Comparison of ENCODE assay signal across 16 cellular contexts in genomic region chr2:11391941-11392266, GRCh38. TPM values are rescaled to one million over a fixed set of nuclear protein-coding genes. Genes with fewer than 3 reads are reported as not detected.
DNase-seq lines count a peak whose midpoint lies in the region; ATAC-seq and TF ChIP-seq lines count a peak whose summit lies in the region.
"Had no signal": no experiment of that assay in that cellular context is flagged by ENCODE, and none has a peak within 500 bp of the region (broad histone marks: within the 10 kb centered on the region; RNA-seq: fewer than 3 reads in every experiment).

No MANE protein-coding gene starts in this region.

- H3K27ac ChIP-seq in ascending aorta (peak overlapping the region; percentile 45 to 53), hepatocyte (peak overlapping the region; percentile 49), psoas muscle (peak overlapping the region; percentile 27)
- H3K27ac ChIP-seq: prostate gland had no signal

- TF ChIP-seq CTCF in ascending aorta (IDR thresholded peaks at IDR 0.05) (no peak), hepatocyte (IDR thresholded peaks at IDR 0.05; ENCODE audit: poor library complexity) (no peak), psoas muscle (IDR thresholded peaks at IDR 0.05) (no peak)

- no peaks in the 10 kb centered on the region for H3K36me3 ChIP-seq in ascending aorta
- H3K36me3 ChIP-seq in hepatocyte (replicated peaks; ENCODE audit: insufficient read depth, low read depth), result no peaks in the 10 kb centered on the region
- H3K36me3 ChIP-seq in psoas muscle (ENCODE audit: insufficient read depth in 1 of 2, low read depth in 1 of 2), result no peaks in the 10 kb centered on the region
- H3K36me3 ChIP-seq: prostate gland had no signal

- intact Hi-C loops in ascending aorta (cut with DNase I) (loop anchor here (2.0 to 10.0 kb wide), 2 partner anchors 17 to 1323 kb away; partner anchors contain the start of gene TRIB2), psoas muscle (cut with DNase I) (no loop called here)

- H3K4me3 ChIP-seq in ascending aorta, result no peak overlapping the region
- H3K4me3 ChIP-seq in hepatocyte, result no peak overlapping the region
- H3K4me3 ChIP-seq in psoas muscle, result no peak overlapping the region
- H3K4me3 ChIP-seq: prostate gland had no signal

- no peak overlapping the region for H3K4me2 ChIP-seq in hepatocyte

- H3K27me3 ChIP-seq in ascending aorta, result no peaks in the 10 kb centered on the region
- H3K27me3 ChIP-seq in hepatocyte, result no peaks in the 10 kb centered on the region
- H3K27me3 ChIP-seq in psoas muscle (ENCODE audit: insufficient read depth in 3 of 3, low read length in 2 of 3), result no peaks in the 10 kb centered on the region

- no peaks in the 10 kb centered on the region for H3K9me3 ChIP-seq in ascending aorta
- H3K9me3 ChIP-seq in hepatocyte (ENCODE audit: low read depth), result no peaks in the 10 kb centered on the region
- no peaks in the 10 kb centered on the region for H3K9me3 ChIP-seq in psoas muscle
- H3K9me3 ChIP-seq: prostate gland had no signal

- H3K4me1 ChIP-seq in ascending aorta, result peaks cover 6 to 20% of the 10 kb centered on the region in 2 donors
- H3K4me1 ChIP-seq in hepatocyte (ENCODE audit: insufficient read depth), result peaks cover 32% of the 10 kb centered on the region
- H3K4me1 ChIP-seq in psoas muscle, result peaks cover 11% of the 10 kb centered on the region

- WGBS in hepatocyte (ENCODE audit: low lambda C conversion rate, missing lambda C conversion rate), result 36% methylated on average over 3 of the region's 3 CpGs
- WGBS in psoas muscle, 3 donors, result 31 to 57% (median 37%) methylated on average over 3 of the region's 3 CpGs

- DNase-seq in EH (ENCODE audit: low read depth) (peak; percentile 36), ascending aorta (ENCODE audit: low spot score in 2 of 2) (no peak), hepatocyte (ENCODE audit: low spot score) (no peak), psoas muscle (no peak), NCI-H524 treated with DMSO at 0.1 percent for 48 hours (lab: John Stamatoyannopoulos, UW) (no peak)
- DNase-seq in stimulated activated CD4-positive, alpha-beta T cell treated with anti-CD3 and anti-CD28 coated beads, Interleukin-1b, Interleukin-23, amount 100 ng/mL, for 48 hours, result no peak
- DNase-seq: activated CD4-positive, alpha-beta memory T cell treated with anti-CD3 and anti-CD28 coated beads for 36 hours; activated T-cell treated with anti-CD3 and anti-CD28 coated beads, Interleukin-2, amount 50 U/mL, for 24 hours; central memory CD4-positive, alpha-beta T cell; effector memory CD4-positive, alpha-beta T cell; left colon; NCI-H187 treated with DMSO at 0.1 percent for 48 hours; stimulated activated naive CD8-positive, alpha-beta T cell treated with anti-CD3 and anti-CD28 coated beads, Interleukin-15, amount 100 ng/mL, for 72 hours; T-helper 1 cell had no signal

- H2AFZ ChIP-seq in hepatocyte, result no peak overlapping the region

- no peaks in the 10 kb centered on the region for H3K79me2 ChIP-seq in hepatocyte

- H3K9me2 ChIP-seq in hepatocyte (replicated peaks; ENCODE audit: insufficient read depth), result no peaks in the 10 kb centered on the region

- ATAC-seq in psoas muscle (no peak), HG02763 (IDR thresholded peaks at IDR 0.05; ENCODE audit: unreplicated experiment) (no peak)
- ATAC-seq: left colon; stimulated activated naive CD8-positive, alpha-beta T cell treated with anti-CD3 and anti-CD28 coated beads, Interleukin-15, amount 100 ng/mL, for 72 hours had no signal

- no peaks in the 10 kb centered on the region for H4K20me1 ChIP-seq in hepatocyte (ENCODE audit: insufficient read depth, poor library complexity, severe bottlenecking)

RNA-seq across cellular contexts. Expression of gene ROCK2, which starts 47.5 kb away (rescaled TPM):
- total RNA-seq in ascending aorta (33.0 TPM), hepatocyte (52.8 and 59.6 TPM in 2 replicates), psoas muscle (10 to 100 TPM; 59.9 to 80.1 (median 62.4) TPM)
- polyA plus RNA-seq in hepatocyte (30.7 and 34.5 TPM in 2 replicates), psoas muscle (10 to 100 TPM; 12.1 to 84.4 (median 25.8) TPM)
